In genomic region chr11:22742149-22742548, GRCh38 we compare ENCODE assay signal across 15 cellular contexts.
DNase-seq lines count a peak whose midpoint lies in the region; ATAC-seq, FAIRE-seq and TF ChIP-seq lines count a peak whose summit lies in the region.
"Had no signal": no experiment of that assay in that cellular context is flagged by ENCODE, and none has a peak within 500 bp of the region (broad histone marks: within the 10 kb centered on the region; RNA-seq: fewer than 3 reads in every experiment).

No MANE protein-coding gene starts in this region.

- H3K4me2 ChIP-seq in endothelial cell of umbilical vein (ENCODE audit: insufficient read depth, low read length), result no peak overlapping the region
- H3K4me2 ChIP-seq: A549, KMS-11 had no signal

- H3K4me3 ChIP-seq in endothelial cell of umbilical vein (replicated peaks in 1 of 3; ENCODE audit: insufficient read depth in 1 of 3, low read depth in 1 of 3, low read length in 3 of 3), result no peak overlapping the region
- H3K4me3 ChIP-seq in CD8-positive, alpha-beta T cell (ENCODE audit: low read depth, low read length), result no peak overlapping the region
- H3K4me3 ChIP-seq: A549 had no signal

- H3K27me3 Mint-ChIP-seq in activated CD4-positive, alpha-beta T cell treated with anti-CD3 and anti-CD28 coated beads, Interleukin-2, amount 10 ng/mL, durations not matched to agents 24 days and 14 days, result peaks cover 3% of the 10 kb centered on the region
- H3K27me3 Mint-ChIP-seq in CD8-positive, alpha-beta T cell (ENCODE audit: low read depth), result peaks cover 11% of the 10 kb centered on the region

- no peak overlapping the region for H3K9ac ChIP-seq in endothelial cell of umbilical vein (replicated peaks; ENCODE audit: extremely low read depth, insufficient read depth, low read length)
- H3K9ac ChIP-seq: KMS-11 had no signal

- no peaks in the 10 kb centered on the region for H3K9me3 Mint-ChIP-seq in activated CD4-positive, alpha-beta T cell treated with anti-CD3 and anti-CD28 coated beads, Interleukin-2, amount 10 ng/mL, durations not matched to agents 24 days and 14 days
- no peaks in the 10 kb centered on the region for H3K9me3 Mint-ChIP-seq in CD8-positive, alpha-beta T cell

- no peak overlapping the region for H3K4me3 Mint-ChIP-seq in activated CD4-positive, alpha-beta T cell treated with anti-CD3 and anti-CD28 coated beads, Interleukin-2, amount 10 ng/mL, durations not matched to agents 24 days and 14 days
- no peak overlapping the region for H3K4me3 Mint-ChIP-seq in CD8-positive, alpha-beta T cell

- peak; percentile 65 for ATAC-seq in GM19351 (IDR thresholded peaks at IDR 0.05; ENCODE audit: unreplicated experiment)
- peak; percentile 85 for ATAC-seq in stimulated activated naive CD8-positive, alpha-beta T cell treated with anti-CD3 and anti-CD28 coated beads, Interleukin-15, Interleukin-2, amounts not matched to agents 100 U/mL and 50 U/mL, for 24 hours
- no peak for ATAC-seq in GM21786 (IDR thresholded peaks at IDR 0.05; ENCODE audit: unreplicated experiment)
- ATAC-seq in CD8-positive, alpha-beta T cell, result no peak
- ATAC-seq: A549 had no signal

- TF ChIP-seq POLR2A in endothelial cell of umbilical vein (IDR thresholded peaks at IDR 0.05; ENCODE audit: low read depth, low read length), result no peak

- intact Hi-C loops in activated CD4-positive, alpha-beta T cell treated with anti-CD3 and anti-CD28 coated beads, Interleukin-2, amount 10 ng/mL, durations not matched to agents 24 days and 14 days (cut with micrococcal nuclease), result no loop called here
- intact Hi-C loops in endothelial cell of umbilical vein (cut with micrococcal nuclease), result no loop called here
- intact Hi-C loops in CD8-positive, alpha-beta T cell (cut with DNase I, micrococcal nuclease), result no loop called here

- POLR2A ChIA-PET in endothelial cell of umbilical vein (lab: Charles Lee), result no interaction called here
- POLR2A ChIA-PET in CD8-positive, alpha-beta T cell (lab: Charles Lee), result no interaction called here

- no peaks in the 10 kb centered on the region for H4K20me1 ChIP-seq in endothelial cell of umbilical vein (replicated peaks; ENCODE audit: control insufficient read depth, extremely low read depth, insufficient read depth, low read length)

- dilution Hi-C loops in endothelial cell of umbilical vein (cut with MboI; ENCODE audit: extremely low pct_ligation_motif_present, low sequenced_read_pairs), result no loop called here

- DNase-seq in activated CD4-positive, alpha-beta T cell treated with anti-CD3 and anti-CD28 coated beads, Interleukin-2, amount 10 ng/mL, durations not matched to agents 24 days and 14 days, result no peak
- DNase-seq in activated CD4-positive, alpha-beta T cell treated with anti-CD3 and anti-CD28 coated beads, Interleukin-2, amount 50 U/mL, for 4 hours, result no peak
- DNase-seq in endothelial cell of umbilical vein (ENCODE audit: low read depth, low spot score) (peak; percentile 16), NCI-H82 treated with DMSO at 0.1 percent for 48 hours (lab: John Stamatoyannopoulos, UW; ENCODE audit: unreplicated experiment) (no peak)
- DNase-seq in stimulated activated naive CD8-positive, alpha-beta T cell treated with anti-CD3 and anti-CD28 coated beads, Interleukin-15, Interleukin-2, amounts not matched to agents 100 U/mL and 50 U/mL, for 24 hours, result no peak
- DNase-seq in CD8-positive, alpha-beta T cell, result no peak
- DNase-seq: C1 segment of cervical spinal cord, GDM1, NCI-H1694, NCI-H526 treated with DMSO at 0.1 percent for 48 hours had no signal

- peaks cover 4 to 5% of the 10 kb centered on the region in 2 experiments for H3K27me3 ChIP-seq in endothelial cell of umbilical vein (ENCODE audit: control insufficient read depth in 2 of 2, insufficient read depth in 2 of 2, low read length in 2 of 2)
- no peaks in the 10 kb centered on the region for H3K27me3 ChIP-seq in CD8-positive, alpha-beta T cell (ENCODE audit: insufficient read depth, low read length)

- no peak for FAIRE-seq in endothelial cell of umbilical vein (lab: Jason Lieb, UNC)
- FAIRE-seq: A549, GM12892 had no signal

- no peak overlapping the region for H2AFZ ChIP-seq in endothelial cell of umbilical vein (ENCODE audit: low read depth, low read length)

- no TSS peak for BruUV-seq in endothelial cell of umbilical vein (replicated peaks; lab: Mats Ljungman, UMichigan)

- H3K36me3 Mint-ChIP-seq in activated CD4-positive, alpha-beta T cell treated with anti-CD3 and anti-CD28 coated beads, Interleukin-2, amount 10 ng/mL, durations not matched to agents 24 days and 14 days (ENCODE audit: low read depth), result no peaks in the 10 kb centered on the region
- H3K36me3 Mint-ChIP-seq in CD8-positive, alpha-beta T cell, result no peaks in the 10 kb centered on the region

- H3K4me1 ChIP-seq in endothelial cell of umbilical vein (ENCODE audit: control insufficient read depth, extremely low read depth, insufficient read depth, low read length), result no peaks in the 10 kb centered on the region
- no peaks in the 10 kb centered on the region for H3K4me1 ChIP-seq in CD8-positive, alpha-beta T cell (ENCODE audit: insufficient read depth, low read length)
- H3K4me1 ChIP-seq: A549 had no signal

- no peaks in the 10 kb centered on the region for H3K4me1 Mint-ChIP-seq in activated CD4-positive, alpha-beta T cell treated with anti-CD3 and anti-CD28 coated beads, Interleukin-2, amount 10 ng/mL, durations not matched to agents 24 days and 14 days
- H3K4me1 Mint-ChIP-seq in CD8-positive, alpha-beta T cell (ENCODE audit: low read depth), result no peaks in the 10 kb centered on the region

- H3K9me1 ChIP-seq in endothelial cell of umbilical vein (replicated peaks; ENCODE audit: control insufficient read depth, extremely low read depth, insufficient read depth, low read length), result no peaks in the 10 kb centered on the region

- H3K9me3 ChIP-seq in endothelial cell of umbilical vein (replicated peaks; ENCODE audit: control insufficient read depth, insufficient read depth, low read length), result no peaks in the 10 kb centered on the region
- H3K9me3 ChIP-seq in CD8-positive, alpha-beta T cell (ENCODE audit: low read length), result no peaks in the 10 kb centered on the region
- H3K9me3 ChIP-seq: A549 had no signal

- TF ChIP-seq CTCF in endothelial cell of umbilical vein (IDR thresholded peaks at IDR 0.05; ENCODE audit: extremely low read depth in 1 of 2, insufficient read depth in 1 of 2, low read depth in 1 of 2, low read length in 2 of 2), result no peak
- no peak for TF ChIP-seq CTCF in CD8-positive, alpha-beta T cell (IDR thresholded peaks at IDR 0.05)

- CTCF ChIA-PET in endothelial cell of umbilical vein (lab: Charles Lee), result no interaction called here
- CTCF ChIA-PET in CD8-positive, alpha-beta T cell (lab: Charles Lee), result no interaction called here

- no peaks in the 10 kb centered on the region for H3K79me2 ChIP-seq in endothelial cell of umbilical vein (ENCODE audit: control insufficient read depth, insufficient read depth, low read length)

- H3K27ac ChIP-seq in endothelial cell of umbilical vein (ENCODE audit: insufficient read depth, low read depth, low read length), result no peak overlapping the region
- H3K27ac ChIP-seq in CD8-positive, alpha-beta T cell (ENCODE audit: low read depth, low read length), result no peak overlapping the region
- H3K27ac ChIP-seq: A549, KMS-11 had no signal

- H3K27ac Mint-ChIP-seq in activated CD4-positive, alpha-beta T cell treated with anti-CD3 and anti-CD28 coated beads, Interleukin-2, amount 10 ng/mL, durations not matched to agents 24 days and 14 days, result peak overlapping the region; percentile 3
- no peak overlapping the region for H3K27ac Mint-ChIP-seq in CD8-positive, alpha-beta T cell

- H3K36me3 ChIP-seq in endothelial cell of umbilical vein (ENCODE audit: control insufficient read depth in 2 of 2, extremely low read depth in 1 of 2, insufficient read depth in 2 of 2, low read length in 2 of 2), result no peaks in the 10 kb centered on the region
- no peaks in the 10 kb centered on the region for H3K36me3 ChIP-seq in CD8-positive, alpha-beta T cell (ENCODE audit: insufficient read depth, low read length)

TF ChIP-seq in endothelial cell of umbilical vein, 7 proteins besides CTCF, POLR2A, EP300 and RAD21:
- TF ChIP-seq POLR2AphosphoS5 (IDR thresholded peaks at IDR 0.05; ENCODE audit: insufficient read depth, low read depth, low read length), result no peak
- TF ChIP-seq FOS (IDR thresholded peaks at IDR 0.05; ENCODE audit: borderline replicate concordance, insufficient read depth, low read length), result no peak
- no peak for TF ChIP-seq GATA2 (IDR thresholded peaks at IDR 0.05; ENCODE audit: insufficient read depth, insufficient read length, low read depth, low read length)
- no peak for TF ChIP-seq EZH2 (IDR thresholded peaks at IDR 0.05; ENCODE audit: borderline replicate concordance, low read depth, low read length, severe bottlenecking)
- TF ChIP-seq, protein P1, sequence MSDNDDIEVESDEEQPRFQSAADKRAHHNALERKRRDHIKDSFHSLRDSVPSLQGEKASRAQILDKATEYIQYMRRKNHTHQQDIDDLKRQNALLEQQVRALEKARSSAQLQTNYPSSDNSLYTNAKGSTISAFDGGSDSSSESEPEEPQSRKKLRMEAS (IDR thresholded peaks at IDR 0.05; ENCODE audit: insufficient read depth, insufficient read length), result no peak
- TF ChIP-seq JUN (IDR thresholded peaks at IDR 0.05; ENCODE audit: borderline replicate concordance, insufficient read depth, insufficient read length, low read depth), result no peak
- no peak for TF ChIP-seq MYC (IDR thresholded peaks at IDR 0.05; ENCODE audit: low read depth, low read length)

Comparison
In these comparisons a context has a peak if more than half of its experiments do, and no peak if none do; other contexts are left out.
1. ATAC-seq: peak in GM19351 (single experiment) and stimulated activated naive CD8-positive, alpha-beta T cell treated with anti-CD3 and anti-CD28 coated beads, Interleukin-15, Interleukin-2, amounts not matched to agents 100 U/mL and 50 U/mL, for 24 hours (single experiment); none in GM21786 (single experiment) and CD8-positive, alpha-beta T cell (single experiment).